Comparison of ENCODE assay signal across 18 cellular contexts in genomic region chr6:79374308-79374707, GRCh38.
"Had no signal": no experiment of that assay in that cellular context is flagged by ENCODE, and none has a peak within 500 bp of the region (broad histone marks: within the 10 kb centered on the region; RNA-seq: fewer than 3 reads in every experiment).

No MANE protein-coding gene starts in this region.

- H3K9me3 ChIP-seq: esophagus squamous epithelium, psoas muscle, right lobe of liver, vagina had no signal

- H3K4me1 ChIP-seq: gastroesophageal sphincter, psoas muscle, upper lobe of right lung, vagina had no signal

- H3K27ac Mint-ChIP-seq: dendritic cell treated with granulocyte-macrophage colony-stimulating factor and Interleukin-4, amounts not matched to agents 40 ng/mL and 50 ng/mL, for 4 days; naive thymus-derived CD4-positive, alpha-beta T cell; nephron progenitor cell; stimulated activated effector memory CD8-positive, alpha-beta T cell treated with anti-CD3 and anti-CD28 coated beads, Interleukin-12 subunit alpha, Interleukin-12 subunit beta, amount 100 ng/mL, for 72 hours had no signal

- H3K27me3 Mint-ChIP-seq: dendritic cell treated with granulocyte-macrophage colony-stimulating factor and Interleukin-4, amounts not matched to agents 40 ng/mL and 50 ng/mL, for 4 days had no signal

- H3K9me3 Mint-ChIP-seq: stimulated activated effector memory CD8-positive, alpha-beta T cell treated with anti-CD3 and anti-CD28 coated beads, Interleukin-12 subunit alpha, Interleukin-12 subunit beta, amount 100 ng/mL, for 72 hours had no signal

- H3K4me3 ChIP-seq: esophagus squamous epithelium, gastroesophageal sphincter, psoas muscle, right lobe of liver, tibial artery, upper lobe of right lung, vagina had no signal

- H3K27me3 ChIP-seq: esophagus squamous epithelium, gastroesophageal sphincter, right lobe of liver, tibial artery, upper lobe of right lung, vagina had no signal

- H3K4me3 Mint-ChIP-seq: dendritic cell treated with granulocyte-macrophage colony-stimulating factor and Interleukin-4, amounts not matched to agents 40 ng/mL and 50 ng/mL, for 4 days; naive thymus-derived CD4-positive, alpha-beta T cell; nephron progenitor cell; stimulated activated effector memory CD8-positive, alpha-beta T cell treated with anti-CD3 and anti-CD28 coated beads, Interleukin-12 subunit alpha, Interleukin-12 subunit beta, amount 100 ng/mL, for 72 hours had no signal

- H3K27ac ChIP-seq: esophagus squamous epithelium, gastroesophageal sphincter, psoas muscle, right lobe of liver, tibial artery, upper lobe of right lung, vagina had no signal

- H3K4me1 Mint-ChIP-seq: stimulated activated effector memory CD8-positive, alpha-beta T cell treated with anti-CD3 and anti-CD28 coated beads, Interleukin-12 subunit alpha, Interleukin-12 subunit beta, amount 100 ng/mL, for 72 hours had no signal

- DNase-seq: esophagus squamous epithelium; foreskin fibroblast; hippocampal formation; kidney glomerular epithelial cell; naive thymus-derived CD4-positive, alpha-beta T cell; nephron progenitor cell; psoas muscle; retina; right lobe of liver; stimulated activated CD4-positive, alpha-beta T cell treated with anti-CD3 and anti-CD28 coated beads, Interleukin-4, amount 100 ng/mL, for 1 hour; stimulated activated CD8-positive, alpha-beta memory T cell treated with anti-CD3 and anti-CD28 coated beads, Interleukin-4, amount 100 ng/mL, for 48 hours; stimulated activated naive CD8-positive, alpha-beta T cell treated with anti-CD3 and anti-CD28 coated beads, Interleukin-15, Interleukin-2, amounts not matched to agents 100 U/mL and 50 U/mL, for 24 hours; tibial artery; upper lobe of right lung had no signal

- H3K36me3 Mint-ChIP-seq: naive thymus-derived CD4-positive, alpha-beta T cell; stimulated activated effector memory CD8-positive, alpha-beta T cell treated with anti-CD3 and anti-CD28 coated beads, Interleukin-12 subunit alpha, Interleukin-12 subunit beta, amount 100 ng/mL, for 72 hours had no signal

- H3K36me3 ChIP-seq: esophagus squamous epithelium, gastroesophageal sphincter, right lobe of liver, tibial artery, upper lobe of right lung, vagina had no signal
